ENCODE assay signal across 7 cellular contexts in genomic region chr2:180735799-180736198, GRCh38.
"Had no signal": no experiment of that assay in that cellular context is flagged by ENCODE, and none has a peak within 500 bp of the region (broad histone marks: within the 10 kb centered on the region; RNA-seq: fewer than 3 reads in every experiment).

No MANE protein-coding gene starts in this region.

- H3K9me3 ChIP-seq: HAP-1 had no signal

- H3K36me3 ChIP-seq: HAP-1 had no signal

- DNase-seq: GM23248, GOT3, H7, KBM-7 had no signal

- ATAC-seq: HepG2 had no signal

- H3K9ac ChIP-seq: GM23248 had no signal

- H3K27ac ChIP-seq: GM23248, HL-60 had no signal

- H3K4me3 ChIP-seq: GM23248, HAP-1 had no signal
